28 cellular contexts compared by ENCODE assay signal in genomic region chr5:16995372-16995771, GRCh38. TPM values are rescaled to one million over a fixed set of nuclear protein-coding genes. Genes with fewer than 3 reads are reported as not detected.
DNase-seq lines count a peak whose midpoint lies in the region; ATAC-seq and TF ChIP-seq lines count a peak whose summit lies in the region.
"Had no signal": no experiment of that assay in that cellular context is flagged by ENCODE, and none has a peak within 500 bp of the region (broad histone marks: within the 10 kb centered on the region; RNA-seq: fewer than 3 reads in every experiment).

No MANE protein-coding gene starts in this region.

- H3K4me2 ChIP-seq in IMR-90 (ENCODE audit: low read depth, low read length) (peak overlapping the region; percentile 99; the same call in 1 of the 2 replicates), neural progenitor cell (peak overlapping the region; percentile 11)

- ATAC-seq in IMR-90 (ENCODE audit: low read depth) (no peak), HG02763 (IDR thresholded peaks at IDR 0.05; ENCODE audit: unreplicated experiment) (no peak)
- ATAC-seq: activated naive CD8-positive, alpha-beta T cell treated with anti-CD3 and anti-CD28 coated beads, Interleukin-2, amount 50 U/mL, for 24 hours; left ventricle myocardium superior; stimulated activated effector memory CD8-positive, alpha-beta T cell treated with anti-CD3 and anti-CD28 coated beads, Interleukin-12 subunit alpha, Interleukin-12 subunit beta, amount 100 ng/mL, for 72 hours had no signal

- TF ChIP-seq POLR2A in IMR-90 (IDR thresholded peaks at IDR 0.05; ENCODE audit: low read depth, low read length) = no peak

- no peak overlapping the region for H2AK9ac ChIP-seq in IMR-90 (replicated peaks; ENCODE audit: low read depth, low read length, poor library complexity)

- no TSS peak for BruUV-seq in IMR-90 (replicated peaks; lab: Mats Ljungman, UMichigan)

- H3K4me3 Mint-ChIP-seq in endothelial cell (ENCODE audit: unreplicated experiment) (no peak overlapping the region), neural progenitor cell (no peak overlapping the region)
- H3K4me3 Mint-ChIP-seq: activated naive CD8-positive, alpha-beta T cell treated with anti-CD3 and anti-CD28 coated beads, Interleukin-2, amount 50 U/mL, for 24 hours; endodermal cell; stimulated activated effector memory CD8-positive, alpha-beta T cell treated with anti-CD3 and anti-CD28 coated beads, Interleukin-12 subunit alpha, Interleukin-12 subunit beta, amount 100 ng/mL, for 72 hours had no signal

- H3K56ac ChIP-seq in IMR-90 (ENCODE audit: extremely low read depth, insufficient read depth, low read length) = 0 out of 2 replicates have a peak overlapping the region, but pooled peaks have one; percentile 5

- peak overlapping the region; percentile 38; the same call in 1 of the 2 replicates for H3K9ac ChIP-seq in IMR-90 (ENCODE audit: low read depth, low read length)
- H3K9ac ChIP-seq in neural progenitor cell = no peak overlapping the region

- H4K8ac ChIP-seq in IMR-90 (ENCODE audit: low read depth in 2 of 2, low read length in 2 of 2) = peak overlapping the region; percentile 69 to 86; a peak in 3 of 4 replicates

- H3K4ac ChIP-seq in IMR-90 (ENCODE audit: low read depth, low read length) = peak overlapping the region; percentile 44; the same call in 1 of the 2 replicates

- dilution Hi-C loops in IMR-90 (cut with HindIII; ENCODE audit: low sequenced_read_pairs, unreplicated experiment) = no loop called here

- DNase-seq in Daoy (ENCODE audit: low read depth) = peak; percentile 60
- DNase-seq in IMR-90 = no peak
- DNase-seq in endothelial cell (ENCODE audit: low spot score) = no peak
- DNase-seq in neural progenitor cell (ENCODE audit: low spot score) = no peak
- no peak for DNase-seq in activated T-cell treated with anti-CD3 and anti-CD28 coated beads for 4 hours
- DNase-seq in DMS53 (lab: John Stamatoyannopoulos, UW) = no peak
- no peak for DNase-seq in SW480 (ENCODE audit: low spot score)
- DNase-seq: activated CD4-positive, alpha-beta T cell treated with anti-CD3 and anti-CD28 coated beads, Interleukin-2, amount 50 U/mL, for 48 hours; activated CD4-positive, CD25-positive, alpha-beta regulatory T cell; activated gamma-delta T cell; activated naive CD8-positive, alpha-beta T cell treated with anti-CD3 and anti-CD28 coated beads, Interleukin-2, amount 50 U/mL, for 24 hours; colonic mucosa; DMS 273 treated with DMSO at 0.1 percent for 48 hours; heart left ventricle; left ventricle myocardium superior; MG63; NCI-H1417 treated with DMSO at 0.1 percent for 48 hours; NCI-H2107; NCI-H510A; NK-92 treated with Interleukin-12 subunit alpha and Interleukin-12 subunit beta, amount 100 ng/mL, for 24 hours; stimulated activated CD4-positive, alpha-beta T cell treated with anti-CD3 and anti-CD28 coated beads, Interleukin-1b, Interleukin-23, amount 100 ng/mL, for 48 hours; T-helper 9 cell had no signal

- H2BK20ac ChIP-seq in IMR-90 (ENCODE audit: low read depth, low read length) = peak overlapping the region; percentile 75

- H3K27me3 Mint-ChIP-seq in endothelial cell (ENCODE audit: unreplicated experiment) (no peaks in the 10 kb centered on the region), neural progenitor cell (ENCODE audit: insufficient read depth, low read depth) (peaks cover 7% of the 10 kb centered on the region)

- H3K9me3 Mint-ChIP-seq in endothelial cell (ENCODE audit: unreplicated experiment) (no peaks in the 10 kb centered on the region), neural progenitor cell (peaks cover 2% of the 10 kb centered on the region)

- no peaks in the 10 kb centered on the region for H3K79me2 ChIP-seq in neural progenitor cell (ENCODE audit: low read depth)

- no peak overlapping the region for H3K4me3 ChIP-seq in IMR-90 (ENCODE audit: insufficient read depth, low read depth, low read length)
- no peak overlapping the region for H3K4me3 ChIP-seq in neural progenitor cell
- H3K4me3 ChIP-seq: colonic mucosa, heart left ventricle, MG63, suprapubic skin, vagina had no signal

- 80% methylated on average over 1 of the region's 4 CpGs; no CpG with 5 or more reads in 1 of the 2 experiments for WGBS in IMR-90 (ENCODE audit: extremely low coverage in 2 of 2, insufficient read length in 1 of 2), 2 experiments

- H3F3A ChIP-seq in neural progenitor cell (ENCODE audit: low read depth) = peaks cover 19% of the 10 kb centered on the region

- intact Hi-C loops in IMR-90 (cut with micrococcal nuclease) = no loop called here

- peak overlapping the region; percentile 67; the same call in 2 of the 3 replicates for H2BK15ac ChIP-seq in IMR-90 (ENCODE audit: low read depth, low read length)

- H3K18ac ChIP-seq in IMR-90 (ENCODE audit: low read depth, low read length) = peak overlapping the region; percentile 76; the same call in 1 of the 2 replicates

- peak overlapping the region; percentile 7; the same call in 1 of the 2 replicates for H2AK5ac ChIP-seq in IMR-90 (ENCODE audit: low read depth, low read length)

- H2AFZ ChIP-seq in IMR-90 (replicated peaks; ENCODE audit: low read length, poor library complexity) (peak overlapping the region; percentile 66), neural progenitor cell (replicated peaks) (peak overlapping the region; percentile 4)

- CTCF ChIA-PET in IMR-90 (lab: Yijun Ruan, JAX) = interaction anchor here (1.1 to 1.2 kb wide), 2 partner anchors 19 to 28 kb away, joined by 3 to 4 read pairs; no protein-coding TSS in a partner anchor

- in situ Hi-C loops in IMR-90 (cut with MboI; ENCODE audit: low sequenced_read_pairs) = no loop called here

- TF ChIP-seq CTCF in IMR-90 (conservative IDR thresholded peaks at IDR 0.05; ENCODE audit: low read depth, low read length) (no peak), endothelial cell (IDR thresholded peaks at IDR 0.05; ENCODE audit: unreplicated experiment) (no peak), neural progenitor cell (IDR thresholded peaks at IDR 0.05) (no peak)

- peaks cover 8% of the 10 kb centered on the region; the same call in 1 of the 2 replicates for H3K9me1 ChIP-seq in IMR-90 (ENCODE audit: insufficient read depth, low read length)

- no peaks in the 10 kb centered on the region for H3K36me3 ChIP-seq in IMR-90 (ENCODE audit: control insufficient read depth, insufficient read depth, low read length)
- no peaks in the 10 kb centered on the region for H3K36me3 ChIP-seq in neural progenitor cell
- H3K36me3 ChIP-seq: colonic mucosa, heart left ventricle, MG63, suprapubic skin, vagina had no signal

- H4K91ac ChIP-seq in IMR-90 (ENCODE audit: insufficient read depth, low read depth, low read length) = peak overlapping the region; percentile 64

- H2BK120ac ChIP-seq in IMR-90 (ENCODE audit: low read depth, low read length) = peak overlapping the region; percentile 87

- H4K5ac ChIP-seq in IMR-90 (ENCODE audit: low read depth, low read length) = peak overlapping the region; percentile 99

- peaks cover 29% of the 10 kb centered on the region for H3K4me1 Mint-ChIP-seq in endothelial cell (ENCODE audit: unreplicated experiment)
- peaks cover 16% of the 10 kb centered on the region for H3K4me1 Mint-ChIP-seq in neural progenitor cell
- H3K4me1 Mint-ChIP-seq: stimulated activated effector memory CD8-positive, alpha-beta T cell treated with anti-CD3 and anti-CD28 coated beads, Interleukin-12 subunit alpha, Interleukin-12 subunit beta, amount 100 ng/mL, for 72 hours had no signal

- peaks cover 0 to 7% of the 10 kb centered on the region in 2 experiments; a peak in 2 of 4 replicates for H3K79me1 ChIP-seq in IMR-90 (ENCODE audit: low read depth in 1 of 2, low read length in 2 of 2)

- H3K4me1 ChIP-seq in IMR-90 (ENCODE audit: control insufficient read depth, insufficient read depth, low read length) (peaks cover 13% of the 10 kb centered on the region), neural progenitor cell (peaks cover 18% of the 10 kb centered on the region)
- H3K4me1 ChIP-seq: colonic mucosa, suprapubic skin, vagina had no signal

- no peaks in the 10 kb centered on the region for H4K20me1 ChIP-seq in IMR-90 (ENCODE audit: insufficient read depth, low read length)
- H4K20me1 ChIP-seq in neural progenitor cell (ENCODE audit: low read depth) = no peaks in the 10 kb centered on the region

- H3K9me3 ChIP-seq in IMR-90 (ENCODE audit: control insufficient read depth, insufficient read depth, low read length) (no peaks in the 10 kb centered on the region), neural progenitor cell (ENCODE audit: low read depth) (no peaks in the 10 kb centered on the region)
- H3K9me3 ChIP-seq: colonic mucosa, heart left ventricle, MG63, suprapubic skin, vagina had no signal

- no peaks in the 10 kb centered on the region for H3K27me3 ChIP-seq in IMR-90 (ENCODE audit: control insufficient read depth, insufficient read depth, low read length)
- H3K27me3 ChIP-seq in neural progenitor cell = peaks cover 12% of the 10 kb centered on the region
- H3K27me3 ChIP-seq: colonic mucosa, heart left ventricle, MG63, suprapubic skin, vagina had no signal

- H3K14ac ChIP-seq in IMR-90 (replicated peaks; ENCODE audit: low read depth, low read length) = peak overlapping the region; percentile 61; the same call in 1 of the 2 replicates

- POLR2A ChIA-PET in IMR-90 (lab: Charles Lee; ENCODE audit: unreplicated experiment) = interaction anchor here (0.5 to 1.4 kb wide), 3 partner anchors 8 to 134 kb away, joined by 4 to 6 read pairs (median 5); partner anchors contain the start of gene MYO10

- H2BK5ac ChIP-seq in IMR-90 (ENCODE audit: low read depth, low read length, poor library complexity, severe bottlenecking) = no peak overlapping the region

- H3K36me3 Mint-ChIP-seq in endothelial cell (ENCODE audit: low read depth, unreplicated experiment) = no peaks in the 10 kb centered on the region
- no peaks in the 10 kb centered on the region for H3K36me3 Mint-ChIP-seq in neural progenitor cell
- H3K36me3 Mint-ChIP-seq: stimulated activated effector memory CD8-positive, alpha-beta T cell treated with anti-CD3 and anti-CD28 coated beads, Interleukin-12 subunit alpha, Interleukin-12 subunit beta, amount 100 ng/mL, for 72 hours had no signal

- TF ChIP-seq RAD21 in IMR-90 (IDR thresholded peaks at IDR 0.05; ENCODE audit: low read length) = no peak

- H3K27ac ChIP-seq in IMR-90 (ENCODE audit: insufficient read depth, low read length) = no peak overlapping the region
- H3K27ac ChIP-seq in neural progenitor cell = no peak overlapping the region
- H3K27ac ChIP-seq: colonic mucosa, suprapubic skin, vagina had no signal

- peak overlapping the region; percentile 82 for H3K27ac Mint-ChIP-seq in endothelial cell (ENCODE audit: unreplicated experiment)
- no peak overlapping the region for H3K27ac Mint-ChIP-seq in neural progenitor cell
- H3K27ac Mint-ChIP-seq: activated naive CD8-positive, alpha-beta T cell treated with anti-CD3 and anti-CD28 coated beads, Interleukin-2, amount 50 U/mL, for 24 hours; endodermal cell; progenitor cell of endocrine pancreas; stimulated activated effector memory CD8-positive, alpha-beta T cell treated with anti-CD3 and anti-CD28 coated beads, Interleukin-12 subunit alpha, Interleukin-12 subunit beta, amount 100 ng/mL, for 72 hours had no signal

- peak overlapping the region; percentile 61; the same call in 1 of the 2 replicates for H3K23ac ChIP-seq in IMR-90 (ENCODE audit: low read depth, low read length)

RNA-seq across cellular contexts. Expression of gene MYO10, which starts 59.3 kb away (rescaled TPM):
- total RNA-seq in Daoy (2014; rRNA removed; shearing (Covaris generic)) = 42.9 and 64.0 TPM in 2 replicates
- total RNA-seq in IMR-90 (2012; rRNA removed) (93.0 and 115 TPM in 2 replicates), endothelial cell (ENCODE audit: unreplicated experiment) (132 TPM), neural progenitor cell (ENCODE audit: low replicate concordance) (39.1 and 59.9 TPM in 2 replicates)
- 39.9 and 41.9 TPM in 2 replicates for polyA plus RNA-seq in IMR-90 (2012; rRNA removed)
- 30.6 and 53.6 TPM in 2 replicates for polyA plus RNA-seq in IMR-90 (2012; cell fraction: cytosol; rRNA removed)
- 35.4 and 54.4 TPM in 2 replicates for polyA plus RNA-seq in IMR-90 (2012; cell fraction: nucleus; rRNA removed; ENCODE audit: low replicate concordance)
